ENCODE assay signal across 11 cellular contexts in the genomic region with DNA sequence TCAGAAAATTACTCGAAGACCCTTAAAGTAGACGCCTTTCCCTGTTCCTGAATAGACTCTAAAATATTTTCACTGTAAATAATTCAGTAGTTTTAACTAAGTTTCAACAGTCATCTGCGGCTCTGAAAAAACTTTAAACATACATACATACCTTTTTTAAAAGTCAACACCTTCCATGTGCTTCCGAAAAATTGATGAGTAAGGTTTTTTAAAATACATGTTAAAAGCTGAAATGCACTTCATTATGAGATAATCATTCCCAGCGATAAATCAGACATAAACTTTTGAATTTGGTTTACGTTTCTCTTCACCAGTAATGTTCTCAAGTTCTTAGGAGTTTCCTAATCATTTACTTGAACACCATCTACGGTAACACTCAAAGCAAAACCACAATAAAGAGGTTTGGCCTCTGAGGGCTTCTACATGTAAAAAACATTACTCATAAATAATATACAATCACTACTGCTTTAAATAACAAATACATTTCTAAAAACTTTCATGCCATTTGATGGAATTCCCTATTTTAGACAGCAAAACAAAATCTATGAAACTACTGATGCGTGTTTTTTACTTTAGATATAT. TPM values are rescaled to one million over a fixed set of nuclear protein-coding genes. Genes with fewer than 3 reads are reported as not detected.
A peak's percentile ranks its signal among the peaks of the same experiment; 100 is the strongest.
DNase-seq lines count a peak whose midpoint lies in the region; ATAC-seq and TF ChIP-seq lines count a peak whose summit lies in the region.
"Had no signal": no experiment of that assay in that cellular context is flagged by ENCODE, and none has a peak within 500 bp of the region (broad histone marks: within the 10 kb centered on the region; RNA-seq: fewer than 3 reads in every experiment).

No MANE protein-coding gene starts in this region.

- H3K9me3 Mint-ChIP-seq in MCF 10A (ENCODE audit: unreplicated experiment) (peaks cover 7% of the 10 kb centered on the region), WTC11 (no peaks in the 10 kb centered on the region)

- peaks cover 0 to 4% of the 10 kb centered on the region in 2 donors for H3K4me1 ChIP-seq in breast epithelium
- H3K4me1 ChIP-seq in hepatocyte (ENCODE audit: insufficient read depth), result peaks cover 30% of the 10 kb centered on the region
- H3K4me1 ChIP-seq in thoracic aorta (ENCODE audit: control insufficient read depth in 1 of 2, low read depth in 2 of 2), result peaks cover 0 to 24% of the 10 kb centered on the region in 2 donors

- peak overlapping the region; percentile 88 for H3K4me3 Mint-ChIP-seq in MCF 10A (ENCODE audit: unreplicated experiment)
- peak overlapping the region; percentile 99 for H3K4me3 Mint-ChIP-seq in WTC11

- H3K27me3 ChIP-seq in breast epithelium (no peaks in the 10 kb centered on the region), hepatocyte (no peaks in the 10 kb centered on the region), thoracic aorta (replicated peaks; ENCODE audit: insufficient read depth) (no peaks in the 10 kb centered on the region)

- peak overlapping the region; percentile 67 for H3K27ac Mint-ChIP-seq in MCF 10A (ENCODE audit: low read depth, unreplicated experiment)
- H3K27ac Mint-ChIP-seq in WTC11, result no peak overlapping the region; the same call in 1 of the 2 replicates

- no peaks in the 10 kb centered on the region for H3K27me3 Mint-ChIP-seq in MCF 10A (ENCODE audit: insufficient read depth, unreplicated experiment)
- H3K27me3 Mint-ChIP-seq in WTC11 (ENCODE audit: low read depth), result peaks cover 19% of the 10 kb centered on the region

- CTCF ChIA-PET in MCF 10A (lab: Yijun Ruan, JAX), result interaction anchor here (0.5 kb wide), 1 partner anchor 182 kb away, joined by 3 read pairs; no protein-coding TSS in a partner anchor
- CTCF ChIA-PET in WTC11 (lab: Charles Lee), result no interaction called here

- POLR2A ChIA-PET in MCF 10A (lab: Yijun Ruan, JAX), result interaction anchor here (0.6 to 1.0 kb wide), 2 partner anchors 98 to 297 kb away, joined by 3 read pairs; no protein-coding TSS in a partner anchor
- POLR2A ChIA-PET in WTC11 (lab: Charles Lee), result interaction anchor here (0.6 kb wide), 1 partner anchor 293 kb away, joined by 7 read pairs; no protein-coding TSS in a partner anchor

- H3K36me3 Mint-ChIP-seq in MCF 10A (ENCODE audit: insufficient read depth, unreplicated experiment), result peaks cover 8% of the 10 kb centered on the region
- H3K36me3 Mint-ChIP-seq in WTC11, result peaks cover 9% of the 10 kb centered on the region

- peaks cover 69% of the 10 kb centered on the region for H4K20me1 ChIP-seq in hepatocyte (ENCODE audit: insufficient read depth, poor library complexity, severe bottlenecking)

- H3K36me3 ChIP-seq in breast epithelium, result no peaks in the 10 kb centered on the region
- no peaks in the 10 kb centered on the region for H3K36me3 ChIP-seq in hepatocyte (replicated peaks; ENCODE audit: insufficient read depth, low read depth)
- no peaks in the 10 kb centered on the region for H3K36me3 ChIP-seq in thoracic aorta

- H3K9me2 ChIP-seq in hepatocyte (replicated peaks; ENCODE audit: insufficient read depth), result no peaks in the 10 kb centered on the region

- WGBS in hepatocyte (ENCODE audit: low lambda C conversion rate, missing lambda C conversion rate), result 60% methylated on average over 8 of the region's 8 CpGs

- H3K79me2 ChIP-seq in hepatocyte, result peaks cover 70% of the 10 kb centered on the region

- H3K4me3 ChIP-seq in breast epithelium (peak overlapping the region in 1 of 3 donors; percentile 25), hepatocyte (peak overlapping the region; percentile 95), thoracic aorta (peak overlapping the region; percentile 93)

- ATAC-seq in WTC11 (no peak), thoracic aorta (ENCODE audit: insufficient number of reproducible peaks, low FRiP score, low read depth) (no peak), GM21619 (IDR thresholded peaks at IDR 0.05; ENCODE audit: unreplicated experiment) (no peak)

- TF ChIP-seq CTCF in MCF 10A (IDR thresholded peaks at IDR 0.05; ENCODE audit: unreplicated experiment), result no peak
- TF ChIP-seq CTCF in breast epithelium (IDR thresholded peaks at IDR 0.05), result no peak
- no peak for TF ChIP-seq CTCF in WTC11 (IDR thresholded peaks at IDR 0.05)
- no peak for TF ChIP-seq CTCF in hepatocyte (IDR thresholded peaks at IDR 0.05; ENCODE audit: poor library complexity)
- TF ChIP-seq CTCF in thoracic aorta (IDR thresholded peaks at IDR 0.05), result no peak
- TF ChIP-seq CTCF in GM13977 (IDR thresholded peaks at IDR 0.05; ENCODE audit: extremely low read depth, insufficient read depth, missing control alignments), result no peak

- no peak overlapping the region for H2AFZ ChIP-seq in hepatocyte

- peaks cover 43% of the 10 kb centered on the region for H3K4me1 Mint-ChIP-seq in MCF 10A (ENCODE audit: insufficient read depth, unreplicated experiment)
- peaks cover 67% of the 10 kb centered on the region for H3K4me1 Mint-ChIP-seq in WTC11

- in situ Hi-C loops in GM13977 (cut with MboI; ENCODE audit: low pct_unique_long_range_greater_than_20kb, low sequenced_read_pairs, unreplicated experiment), result loop anchor here (10.0 to 25.0 kb wide), 2 partner anchors 270 to 357 kb away; no protein-coding TSS in a partner anchor

- no peak for DNase-seq in MCF 10A (ENCODE audit: unreplicated experiment)
- no peak for DNase-seq in breast epithelium (ENCODE audit: low spot score in 2 of 2)
- DNase-seq in WTC11 (ENCODE audit: low spot score), result no peak
- DNase-seq in hepatocyte (ENCODE audit: low spot score), result no peak
- no peak for DNase-seq in thoracic aorta (ENCODE audit: low spot score)
- no peak for DNase-seq in GM13977 (ENCODE audit: low spot score)
- DNase-seq in caudate nucleus (lab: John Stamatoyannopoulos, UW), result no peak
- DNase-seq: activated CD4-positive, CD25-positive, alpha-beta regulatory T cell treated with anti-CD3 and anti-CD28 coated beads, Interleukin-2, amount 50 U/mL, for 72 hours; C1 segment of cervical spinal cord; stimulated activated CD8-positive, alpha-beta memory T cell treated with anti-CD3 and anti-CD28 coated beads, Interleukin-4, amount 100 ng/mL, for 48 hours had no signal

- TF ChIP-seq POLR2A in breast epithelium (IDR thresholded peaks at IDR 0.05), result no peak

- H3K4me2 ChIP-seq in hepatocyte, result peak overlapping the region; percentile 72

- intact Hi-C loops in MCF 10A (cut with micrococcal nuclease), result loop anchor here (2.0 to 5.0 kb wide), 4 partner anchors 66 to 487 kb away; no protein-coding TSS in a partner anchor
- intact Hi-C loops in breast epithelium (cut with DNase I; ENCODE audit: low total_unique reads), result no loop called here

- H3K27ac ChIP-seq in breast epithelium, result no peak overlapping the region
- no peak overlapping the region for H3K27ac ChIP-seq in hepatocyte
- no peak overlapping the region for H3K27ac ChIP-seq in thoracic aorta
- H3K27ac ChIP-seq in caudate nucleus (ENCODE audit: low read depth, low read length), result no peak overlapping the region

- BruUV-seq in MCF 10A (replicated peaks; lab: Mats Ljungman, UMichigan), result no TSS peak

- no peaks in the 10 kb centered on the region for H3K9me3 ChIP-seq in breast epithelium
- H3K9me3 ChIP-seq in hepatocyte (ENCODE audit: low read depth), result no peaks in the 10 kb centered on the region
- H3K9me3 ChIP-seq in thoracic aorta, result no peaks in the 10 kb centered on the region

TF ChIP-seq in WTC11, 78 proteins besides CTCF, POLR2A, EP300 and RAD21:
- TF ChIP-seq PRRX2 (CRISPR knock-in tag; IDR thresholded peaks at IDR 0.05) (no peak), RELA (CRISPR knock-in tag; IDR thresholded peaks at IDR 0.05; ENCODE audit: borderline replicate concordance) (no peak), TCF7 (CRISPR knock-in tag; IDR thresholded peaks at IDR 0.05; ENCODE audit: low read depth) (no peak), NR1H2 (CRISPR knock-in tag; IDR thresholded peaks at IDR 0.05) (no peak), ATF3 (CRISPR knock-in tag; conservative IDR thresholded peaks at IDR 0.05) (no peak), TEAD1 (CRISPR knock-in tag; IDR thresholded peaks at IDR 0.05) (no peak)
TF ChIP-seq in WTC11: peak in this region for 0.

RNA-seq across cellular contexts. Expression of gene RYBP, which starts 1.7 kb away (rescaled TPM):
- total RNA-seq in MCF 10A (2022), result 19.4 and 20.2 TPM in 2 replicates
- 10 to 100 TPM in 2 of 3 donors, 1 to 10 TPM in 1; 9.4 to 15.5 (median 11.8) TPM for total RNA-seq in breast epithelium
- 20.0 to 21.4 TPM (median 20.0 TPM) in 3 replicates for total RNA-seq in WTC11 (2021)
- 25.2 and 28.9 TPM in 2 replicates for total RNA-seq in hepatocyte
- polyA plus RNA-seq in hepatocyte, result 3.8 and 4.4 TPM in 2 replicates
- total RNA-seq in thoracic aorta, result 10 to 100 TPM in 1 of 2 donors, 1 to 10 TPM in 1; 6.1 to 11.9 TPM
